In the genomic region with DNA sequence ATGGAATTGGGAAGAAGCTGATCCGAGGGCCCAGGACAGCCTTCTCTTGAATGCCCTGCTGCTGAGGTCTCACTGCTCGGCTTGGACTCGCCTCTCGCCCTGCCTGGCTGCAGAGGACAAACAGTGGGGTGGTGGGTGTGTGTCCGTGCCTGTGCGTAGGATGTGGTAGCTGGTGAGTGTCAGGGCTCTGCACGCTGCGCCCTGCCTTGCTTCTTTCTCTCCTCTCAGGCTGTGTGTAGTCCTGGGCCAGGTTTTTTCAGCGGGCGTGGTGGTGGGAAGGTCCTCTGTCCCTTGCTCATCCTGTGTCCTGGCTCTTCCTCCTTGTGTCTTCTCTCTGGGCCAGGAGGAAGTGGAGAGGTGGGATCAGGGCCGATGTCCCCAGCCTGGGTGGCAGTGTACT, we compare ENCODE assay signal across 1 cellular context.
TF ChIP-seq lines count a peak whose summit lies in the region.

No MANE protein-coding gene starts in this region.

TF ChIP-seq in K562, 482 proteins besides CTCF, POLR2A, EP300 and RAD21:
- no peak for TF ChIP-seq STAT5B (CRISPR knock-in tag; IDR thresholded peaks at IDR 0.05)
- no peak for TF ChIP-seq CEBPG (CRISPR knock-in tag; IDR thresholded peaks at IDR 0.05)
- TF ChIP-seq CEBPG (tag; conservative IDR thresholded peaks at IDR 0.05 in 1 of 2, IDR thresholded peaks at IDR 0.05 in 1 of 2) = no peak
- peak; percentile 36; the same call in 1 of the 2 replicates for TF ChIP-seq POLR2G (IDR thresholded peaks at IDR 0.05; ENCODE audit: low read depth, low read length)
